Comparison of ENCODE assay signal across 1 cellular context in the genomic region with DNA sequence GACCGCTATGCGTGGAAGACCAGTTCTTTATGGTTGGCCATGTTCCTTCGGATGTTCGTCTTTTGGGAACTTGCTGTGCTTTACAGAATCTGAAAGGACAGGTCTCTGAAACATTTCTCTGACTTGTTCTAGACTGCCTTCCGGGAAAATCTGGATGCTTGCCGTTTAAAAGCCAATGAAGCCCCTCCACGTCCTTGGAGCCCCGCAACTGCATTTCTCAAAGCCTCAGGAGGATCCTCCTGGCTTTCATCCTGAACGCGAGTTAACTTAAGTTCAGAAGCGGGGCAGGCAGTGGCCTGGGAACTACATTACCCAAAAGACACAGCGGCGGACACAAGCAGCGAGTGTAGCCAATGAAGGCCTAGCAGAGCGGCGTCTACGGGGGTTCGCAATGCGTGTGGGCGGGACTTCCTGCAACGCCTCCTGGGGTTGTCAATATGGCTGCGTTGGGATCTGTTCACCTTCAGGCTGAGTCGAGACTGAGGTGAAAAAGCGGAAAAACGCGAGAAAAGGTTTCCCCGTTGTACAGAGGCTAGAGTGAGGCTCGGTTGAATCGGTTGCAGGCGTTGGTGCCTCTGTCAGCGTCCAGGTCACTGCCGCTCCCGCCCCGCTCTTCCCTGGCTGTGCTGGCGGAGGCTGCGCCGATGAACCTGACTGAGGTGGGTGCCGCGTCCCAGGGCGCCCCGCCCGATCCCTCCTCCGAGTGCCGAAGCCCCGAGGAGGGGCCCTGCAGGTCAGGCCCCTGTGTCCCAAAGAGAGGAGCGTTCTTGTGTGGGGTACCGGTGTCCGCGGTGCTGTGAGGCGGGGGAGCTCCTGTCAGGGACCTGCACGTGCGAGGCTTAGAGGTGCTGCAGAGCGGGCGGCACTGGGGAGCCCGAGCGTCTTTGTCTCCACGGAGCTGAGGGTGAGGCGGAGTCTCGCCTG.
TF ChIP-seq lines count a peak whose summit lies in the region.

A gene (plus strand): TSS at position 414 of the 924 bp plus-strand sequence. CDS start 2,455 bp downstream, outside the sequence.

TF ChIP-seq in GM12878, 131 proteins besides CTCF, POLR2A, EP300 and RAD21 (continued from another document and continues in another):
- TF ChIP-seq, protein P1, sequence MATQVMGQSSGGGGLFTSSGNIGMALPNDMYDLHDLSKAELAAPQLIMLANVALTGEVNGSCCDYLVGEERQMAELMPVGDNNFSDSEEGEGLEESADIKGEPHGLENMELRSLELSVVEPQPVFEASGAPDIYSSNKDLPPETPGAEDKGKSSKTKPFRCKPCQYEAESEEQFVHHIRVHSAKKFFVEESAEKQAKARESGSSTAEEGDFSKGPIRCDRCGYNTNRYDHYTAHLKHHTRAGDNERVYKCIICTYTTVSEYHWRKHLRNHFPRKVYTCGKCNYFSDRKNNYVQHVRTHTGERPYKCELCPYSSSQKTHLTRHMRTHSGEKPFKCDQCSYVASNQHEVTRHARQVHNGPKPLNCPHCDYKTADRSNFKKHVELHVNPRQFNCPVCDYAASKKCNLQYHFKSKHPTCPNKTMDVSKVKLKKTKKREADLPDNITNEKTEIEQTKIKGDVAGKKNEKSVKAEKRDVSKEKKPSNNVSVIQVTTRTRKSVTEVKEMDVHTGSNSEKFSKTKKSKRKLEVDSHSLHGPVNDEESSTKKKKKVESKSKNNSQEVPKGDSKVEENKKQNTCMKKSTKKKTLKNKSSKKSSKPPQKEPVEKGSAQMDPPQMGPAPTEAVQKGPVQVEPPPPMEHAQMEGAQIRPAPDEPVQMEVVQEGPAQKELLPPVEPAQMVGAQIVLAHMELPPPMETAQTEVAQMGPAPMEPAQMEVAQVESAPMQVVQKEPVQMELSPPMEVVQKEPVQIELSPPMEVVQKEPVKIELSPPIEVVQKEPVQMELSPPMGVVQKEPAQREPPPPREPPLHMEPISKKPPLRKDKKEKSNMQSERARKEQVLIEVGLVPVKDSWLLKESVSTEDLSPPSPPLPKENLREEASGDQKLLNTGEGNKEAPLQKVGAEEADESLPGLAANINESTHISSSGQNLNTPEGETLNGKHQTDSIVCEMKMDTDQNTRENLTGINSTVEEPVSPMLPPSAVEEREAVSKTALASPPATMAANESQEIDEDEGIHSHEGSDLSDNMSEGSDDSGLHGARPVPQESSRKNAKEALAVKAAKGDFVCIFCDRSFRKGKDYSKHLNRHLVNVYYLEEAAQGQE (IDR thresholded peaks at IDR 0.05; ENCODE audit: low read depth, low read length): no peak
- TF ChIP-seq YY1 (IDR thresholded peaks at IDR 0.05; ENCODE audit: low read depth, low read length) (peak; percentile 96), ZZZ3 (IDR thresholded peaks at IDR 0.05; ENCODE audit: control insufficient read depth, insufficient read length, low read depth) (no peak), SMC3 (IDR thresholded peaks at IDR 0.05; ENCODE audit: borderline replicate concordance, low read length) (no peak), DPF2 (IDR thresholded peaks at IDR 0.05) (peak; percentile 62), FOXK2 (IDR thresholded peaks at IDR 0.05) (peak; percentile 89), RCOR1 (conservative IDR thresholded peaks at IDR 0.05; ENCODE audit: low read depth, low read length) (no peak), NR2C1 (IDR thresholded peaks at IDR 0.05) (peak; percentile 88), SP1 (IDR thresholded peaks at IDR 0.05; ENCODE audit: low read depth, low read length) (peak; percentile 87), TBL1XR1 (IDR thresholded peaks at IDR 0.05; ENCODE audit: low read depth, low read length) (peak; percentile 72; the same call in 1 of the 2 replicates), NFIC (IDR thresholded peaks at IDR 0.05; ENCODE audit: low read depth, low read length) (no peak), FOS (IDR thresholded peaks at IDR 0.05; ENCODE audit: borderline replicate concordance, extremely low read depth, insufficient read length) (peak; percentile 2), POLR2AphosphoS2 (IDR thresholded peaks at IDR 0.05; ENCODE audit: low read depth, low read length) (peak; percentile 74; the same call in 1 of the 2 replicates), SREBF1 (IDR thresholded peaks at IDR 0.05; ENCODE audit: low read length) (peak; percentile 67), HCFC1 (IDR thresholded peaks at IDR 0.05; ENCODE audit: low read length) (peak; percentile 93), LARP7 (IDR thresholded peaks at IDR 0.05) (peak; percentile 54; the same call in 1 of the 2 replicates), BCL11A (IDR thresholded peaks at IDR 0.05; ENCODE audit: low read depth, low read length) (no peak), CREM (IDR thresholded peaks at IDR 0.05; ENCODE audit: low read depth) (peak; percentile 91), POLR2AphosphoS5 (IDR thresholded peaks at IDR 0.05; ENCODE audit: low read length) (peak; percentile 84), SMAD5 (IDR thresholded peaks at IDR 0.05; ENCODE audit: low read depth) (peak; percentile 77; the same call in 1 of the 2 replicates), RAD51 (IDR thresholded peaks at IDR 0.05) (no peak), BACH1 (IDR thresholded peaks at IDR 0.05; ENCODE audit: borderline replicate concordance) (no peak), CHD4 (IDR thresholded peaks at IDR 0.05) (no peak), RB1 (IDR thresholded peaks at IDR 0.05; ENCODE audit: borderline replicate concordance) (no peak; the same call in 1 of the 2 replicates)
- TF ChIP-seq, protein P2, sequence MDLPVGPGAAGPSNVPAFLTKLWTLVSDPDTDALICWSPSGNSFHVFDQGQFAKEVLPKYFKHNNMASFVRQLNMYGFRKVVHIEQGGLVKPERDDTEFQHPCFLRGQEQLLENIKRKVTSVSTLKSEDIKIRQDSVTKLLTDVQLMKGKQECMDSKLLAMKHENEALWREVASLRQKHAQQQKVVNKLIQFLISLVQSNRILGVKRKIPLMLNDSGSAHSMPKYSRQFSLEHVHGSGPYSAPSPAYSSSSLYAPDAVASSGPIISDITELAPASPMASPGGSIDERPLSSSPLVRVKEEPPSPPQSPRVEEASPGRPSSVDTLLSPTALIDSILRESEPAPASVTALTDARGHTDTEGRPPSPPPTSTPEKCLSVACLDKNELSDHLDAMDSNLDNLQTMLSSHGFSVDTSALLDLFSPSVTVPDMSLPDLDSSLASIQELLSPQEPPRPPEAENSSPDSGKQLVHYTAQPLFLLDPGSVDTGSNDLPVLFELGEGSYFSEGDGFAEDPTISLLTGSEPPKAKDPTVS (IDR thresholded peaks at IDR 0.05; ENCODE audit: low read depth, low read length): no peak
- TF ChIP-seq, protein P3, sequence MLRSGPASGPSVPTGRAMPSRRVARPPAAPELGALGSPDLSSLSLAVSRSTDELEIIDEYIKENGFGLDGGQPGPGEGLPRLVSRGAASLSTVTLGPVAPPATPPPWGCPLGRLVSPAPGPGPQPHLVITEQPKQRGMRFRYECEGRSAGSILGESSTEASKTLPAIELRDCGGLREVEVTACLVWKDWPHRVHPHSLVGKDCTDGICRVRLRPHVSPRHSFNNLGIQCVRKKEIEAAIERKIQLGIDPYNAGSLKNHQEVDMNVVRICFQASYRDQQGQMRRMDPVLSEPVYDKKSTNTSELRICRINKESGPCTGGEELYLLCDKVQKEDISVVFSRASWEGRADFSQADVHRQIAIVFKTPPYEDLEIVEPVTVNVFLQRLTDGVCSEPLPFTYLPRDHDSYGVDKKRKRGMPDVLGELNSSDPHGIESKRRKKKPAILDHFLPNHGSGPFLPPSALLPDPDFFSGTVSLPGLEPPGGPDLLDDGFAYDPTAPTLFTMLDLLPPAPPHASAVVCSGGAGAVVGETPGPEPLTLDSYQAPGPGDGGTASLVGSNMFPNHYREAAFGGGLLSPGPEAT (IDR thresholded peaks at IDR 0.05; ENCODE audit: low read depth): peak; percentile 99
- TF ChIP-seq, protein P4, sequence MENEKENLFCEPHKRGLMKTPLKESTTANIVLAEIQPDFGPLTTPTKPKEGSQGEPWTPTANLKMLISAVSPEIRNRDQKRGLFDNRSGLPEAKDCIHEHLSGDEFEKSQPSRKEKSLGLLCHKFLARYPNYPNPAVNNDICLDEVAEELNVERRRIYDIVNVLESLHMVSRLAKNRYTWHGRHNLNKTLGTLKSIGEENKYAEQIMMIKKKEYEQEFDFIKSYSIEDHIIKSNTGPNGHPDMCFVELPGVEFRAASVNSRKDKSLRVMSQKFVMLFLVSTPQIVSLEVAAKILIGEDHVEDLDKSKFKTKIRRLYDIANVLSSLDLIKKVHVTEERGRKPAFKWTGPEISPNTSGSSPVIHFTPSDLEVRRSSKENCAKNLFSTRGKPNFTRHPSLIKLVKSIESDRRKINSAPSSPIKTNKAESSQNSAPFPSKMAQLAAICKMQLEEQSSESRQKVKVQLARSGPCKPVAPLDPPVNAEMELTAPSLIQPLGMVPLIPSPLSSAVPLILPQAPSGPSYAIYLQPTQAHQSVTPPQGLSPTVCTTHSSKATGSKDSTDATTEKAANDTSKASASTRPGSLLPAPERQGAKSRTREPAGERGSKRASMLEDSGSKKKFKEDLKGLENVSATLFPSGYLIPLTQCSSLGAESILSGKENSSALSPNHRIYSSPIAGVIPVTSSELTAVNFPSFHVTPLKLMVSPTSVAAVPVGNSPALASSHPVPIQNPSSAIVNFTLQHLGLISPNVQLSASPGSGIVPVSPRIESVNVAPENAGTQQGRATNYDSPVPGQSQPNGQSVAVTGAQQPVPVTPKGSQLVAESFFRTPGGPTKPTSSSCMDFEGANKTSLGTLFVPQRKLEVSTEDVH (IDR thresholded peaks at IDR 0.05; ENCODE audit: low read depth, partially characterized antibody): peak; percentile 47
- TF ChIP-seq, protein P5, sequence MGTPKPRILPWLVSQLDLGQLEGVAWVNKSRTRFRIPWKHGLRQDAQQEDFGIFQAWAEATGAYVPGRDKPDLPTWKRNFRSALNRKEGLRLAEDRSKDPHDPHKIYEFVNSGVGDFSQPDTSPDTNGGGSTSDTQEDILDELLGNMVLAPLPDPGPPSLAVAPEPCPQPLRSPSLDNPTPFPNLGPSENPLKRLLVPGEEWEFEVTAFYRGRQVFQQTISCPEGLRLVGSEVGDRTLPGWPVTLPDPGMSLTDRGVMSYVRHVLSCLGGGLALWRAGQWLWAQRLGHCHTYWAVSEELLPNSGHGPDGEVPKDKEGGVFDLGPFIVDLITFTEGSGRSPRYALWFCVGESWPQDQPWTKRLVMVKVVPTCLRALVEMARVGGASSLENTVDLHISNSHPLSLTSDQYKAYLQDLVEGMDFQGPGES (IDR thresholded peaks at IDR 0.05): peak; percentile 70
- TF ChIP-seq, protein P6, sequence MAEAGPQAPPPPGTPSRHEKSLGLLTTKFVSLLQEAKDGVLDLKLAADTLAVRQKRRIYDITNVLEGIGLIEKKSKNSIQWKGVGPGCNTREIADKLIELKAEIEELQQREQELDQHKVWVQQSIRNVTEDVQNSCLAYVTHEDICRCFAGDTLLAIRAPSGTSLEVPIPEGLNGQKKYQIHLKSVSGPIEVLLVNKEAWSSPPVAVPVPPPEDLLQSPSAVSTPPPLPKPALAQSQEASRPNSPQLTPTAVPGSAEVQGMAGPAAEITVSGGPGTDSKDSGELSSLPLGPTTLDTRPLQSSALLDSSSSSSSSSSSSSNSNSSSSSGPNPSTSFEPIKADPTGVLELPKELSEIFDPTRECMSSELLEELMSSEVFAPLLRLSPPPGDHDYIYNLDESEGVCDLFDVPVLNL (IDR thresholded peaks at IDR 0.05; ENCODE audit: low read depth, low read length): no peak
- TF ChIP-seq, protein P7, sequence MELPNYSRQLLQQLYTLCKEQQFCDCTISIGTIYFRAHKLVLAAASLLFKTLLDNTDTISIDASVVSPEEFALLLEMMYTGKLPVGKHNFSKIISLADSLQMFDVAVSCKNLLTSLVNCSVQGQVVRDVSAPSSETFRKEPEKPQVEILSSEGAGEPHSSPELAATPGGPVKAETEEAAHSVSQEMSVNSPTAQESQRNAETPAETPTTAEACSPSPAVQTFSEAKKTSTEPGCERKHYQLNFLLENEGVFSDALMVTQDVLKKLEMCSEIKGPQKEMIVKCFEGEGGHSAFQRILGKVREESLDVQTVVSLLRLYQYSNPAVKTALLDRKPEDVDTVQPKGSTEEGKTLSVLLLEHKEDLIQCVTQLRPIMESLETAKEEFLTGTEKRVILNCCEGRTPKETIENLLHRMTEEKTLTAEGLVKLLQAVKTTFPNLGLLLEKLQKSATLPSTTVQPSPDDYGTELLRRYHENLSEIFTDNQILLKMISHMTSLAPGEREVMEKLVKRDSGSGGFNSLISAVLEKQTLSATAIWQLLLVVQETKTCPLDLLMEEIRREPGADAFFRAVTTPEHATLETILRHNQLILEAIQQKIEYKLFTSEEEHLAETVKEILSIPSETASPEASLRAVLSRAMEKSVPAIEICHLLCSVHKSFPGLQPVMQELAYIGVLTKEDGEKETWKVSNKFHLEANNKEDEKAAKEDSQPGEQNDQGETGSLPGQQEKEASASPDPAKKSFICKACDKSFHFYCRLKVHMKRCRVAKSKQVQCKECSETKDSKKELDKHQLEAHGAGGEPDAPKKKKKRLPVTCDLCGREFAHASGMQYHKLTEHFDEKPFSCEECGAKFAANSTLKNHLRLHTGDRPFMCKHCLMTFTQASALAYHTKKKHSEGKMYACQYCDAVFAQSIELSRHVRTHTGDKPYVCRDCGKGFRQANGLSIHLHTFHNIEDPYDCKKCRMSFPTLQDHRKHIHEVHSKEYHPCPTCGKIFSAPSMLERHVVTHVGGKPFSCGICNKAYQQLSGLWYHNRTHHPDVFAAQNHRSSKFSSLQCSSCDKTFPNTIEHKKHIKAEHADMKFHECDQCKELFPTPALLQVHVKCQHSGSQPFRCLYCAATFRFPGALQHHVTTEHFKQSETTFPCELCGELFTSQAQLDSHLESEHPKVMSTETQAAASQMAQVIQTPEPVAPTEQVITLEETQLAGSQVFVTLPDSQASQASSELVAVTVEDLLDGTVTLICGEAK (IDR thresholded peaks at IDR 0.05; ENCODE audit: borderline replicate concordance): peak; percentile 92
- TF ChIP-seq, protein P8, sequence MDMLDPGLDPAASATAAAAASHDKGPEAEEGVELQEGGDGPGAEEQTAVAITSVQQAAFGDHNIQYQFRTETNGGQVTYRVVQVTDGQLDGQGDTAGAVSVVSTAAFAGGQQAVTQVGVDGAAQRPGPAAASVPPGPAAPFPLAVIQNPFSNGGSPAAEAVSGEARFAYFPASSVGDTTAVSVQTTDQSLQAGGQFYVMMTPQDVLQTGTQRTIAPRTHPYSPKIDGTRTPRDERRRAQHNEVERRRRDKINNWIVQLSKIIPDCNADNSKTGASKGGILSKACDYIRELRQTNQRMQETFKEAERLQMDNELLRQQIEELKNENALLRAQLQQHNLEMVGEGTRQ (IDR thresholded peaks at IDR 0.05; ENCODE audit: borderline replicate concordance, low read depth, low read length): peak; percentile 28; the same call in 1 of the 2 replicates
- TF ChIP-seq, protein P9, sequence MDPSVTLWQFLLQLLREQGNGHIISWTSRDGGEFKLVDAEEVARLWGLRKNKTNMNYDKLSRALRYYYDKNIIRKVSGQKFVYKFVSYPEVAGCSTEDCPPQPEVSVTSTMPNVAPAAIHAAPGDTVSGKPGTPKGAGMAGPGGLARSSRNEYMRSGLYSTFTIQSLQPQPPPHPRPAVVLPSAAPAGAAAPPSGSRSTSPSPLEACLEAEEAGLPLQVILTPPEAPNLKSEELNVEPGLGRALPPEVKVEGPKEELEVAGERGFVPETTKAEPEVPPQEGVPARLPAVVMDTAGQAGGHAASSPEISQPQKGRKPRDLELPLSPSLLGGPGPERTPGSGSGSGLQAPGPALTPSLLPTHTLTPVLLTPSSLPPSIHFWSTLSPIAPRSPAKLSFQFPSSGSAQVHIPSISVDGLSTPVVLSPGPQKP (IDR thresholded peaks at IDR 0.05; ENCODE audit: low read depth, low read length): peak; percentile 53; the same call in 1 of the 2 replicates
- TF ChIP-seq, protein P10, sequence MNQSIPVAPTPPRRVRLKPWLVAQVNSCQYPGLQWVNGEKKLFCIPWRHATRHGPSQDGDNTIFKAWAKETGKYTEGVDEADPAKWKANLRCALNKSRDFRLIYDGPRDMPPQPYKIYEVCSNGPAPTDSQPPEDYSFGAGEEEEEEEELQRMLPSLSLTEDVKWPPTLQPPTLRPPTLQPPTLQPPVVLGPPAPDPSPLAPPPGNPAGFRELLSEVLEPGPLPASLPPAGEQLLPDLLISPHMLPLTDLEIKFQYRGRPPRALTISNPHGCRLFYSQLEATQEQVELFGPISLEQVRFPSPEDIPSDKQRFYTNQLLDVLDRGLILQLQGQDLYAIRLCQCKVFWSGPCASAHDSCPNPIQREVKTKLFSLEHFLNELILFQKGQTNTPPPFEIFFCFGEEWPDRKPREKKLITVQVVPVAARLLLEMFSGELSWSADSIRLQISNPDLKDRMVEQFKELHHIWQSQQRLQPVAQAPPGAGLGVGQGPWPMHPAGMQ (IDR thresholded peaks at IDR 0.05; ENCODE audit: borderline replicate concordance): no peak
